ENCODE assay signal across 17 cellular contexts in genomic region chr9:89037325-89037724, GRCh38. TPM values are rescaled to one million over a fixed set of nuclear protein-coding genes. Genes with fewer than 3 reads are reported as not detected.
A peak's percentile ranks its signal among the peaks of the same experiment; 100 is the strongest.
DNase-seq lines count a peak whose midpoint lies in the region; ATAC-seq and TF ChIP-seq lines count a peak whose summit lies in the region.
"Had no signal": no experiment of that assay in that cellular context is flagged by ENCODE, and none has a peak within 500 bp of the region (broad histone marks: within the 10 kb centered on the region; RNA-seq: fewer than 3 reads in every experiment).

No MANE protein-coding gene starts in this region.

- H3K27me3 ChIP-seq in HL-60 (ENCODE audit: insufficient read depth, poor library complexity, severe bottlenecking) = no peaks in the 10 kb centered on the region
- no peaks in the 10 kb centered on the region for H3K27me3 ChIP-seq in adrenal gland
- no peaks in the 10 kb centered on the region for H3K27me3 ChIP-seq in smooth muscle cell (ENCODE audit: low read depth)
- no peaks in the 10 kb centered on the region for H3K27me3 ChIP-seq in upper lobe of right lung
- H3K27me3 ChIP-seq: BLaER1, SJSA1 had no signal

- H3K4me3 ChIP-seq in HL-60 (replicated peaks; ENCODE audit: insufficient read depth, low read length) (no peak overlapping the region), adrenal gland (no peak overlapping the region), fibroblast of pulmonary artery (replicated peaks; ENCODE audit: low read depth, low read length) (no peak overlapping the region), smooth muscle cell (no peak overlapping the region), upper lobe of right lung (no peak overlapping the region)
- H3K4me3 ChIP-seq: BLaER1, SJSA1 had no signal

- peak in 1 of 2 experiments; percentile 27 for DNase-seq in HL-60 (ENCODE audit: low read depth in 1 of 2, low spot score in 1 of 2)
- DNase-seq in adrenal gland = no peak
- peak; percentile 21 for DNase-seq in fibroblast of pulmonary artery (ENCODE audit: low read depth)
- no peak for DNase-seq in smooth muscle cell (lab: John Stamatoyannopoulos, UW; ENCODE audit: unreplicated experiment)
- DNase-seq in upper lobe of right lung = no peak
- no peak for DNase-seq in NCI-H146 treated with DMSO at 0.1 percent for 48 hours (lab: John Stamatoyannopoulos, UW; ENCODE audit: unreplicated experiment)
- DNase-seq: Calu3; CD8-positive, alpha-beta T cell; NCI-H1105; NCI-H1694 treated with DMSO at 0.1 percent for 48 hours; NCI-H510A; NCI-H774 had no signal

- no peaks in the 10 kb centered on the region for H4K20me1 ChIP-seq in smooth muscle cell (ENCODE audit: low read depth)
- H4K20me1 ChIP-seq: BLaER1 had no signal

- WGBS in adrenal gland, 4 donors = 21 to 32% (median 29%) methylated on average over 4 of the region's 4 CpGs
- 20% methylated on average over 4 of the region's 4 CpGs for WGBS in smooth muscle cell (ENCODE audit: low lambda C conversion rate)

- H3K79me2 ChIP-seq in smooth muscle cell (ENCODE audit: low read depth) = no peaks in the 10 kb centered on the region

- TF ChIP-seq POLR2A in adrenal gland (IDR thresholded peaks at IDR 0.05) = no peak

- H3K4me1 ChIP-seq in adrenal gland (replicated peaks in 1 of 2) (peaks cover 23 to 29% of the 10 kb centered on the region in 2 donors), smooth muscle cell (ENCODE audit: low read depth) (no peaks in the 10 kb centered on the region), upper lobe of right lung (peaks cover 10% of the 10 kb centered on the region)
- H3K4me1 ChIP-seq: BLaER1, SJSA1 had no signal

- H3F3A ChIP-seq in smooth muscle cell (ENCODE audit: low read depth) = no peaks in the 10 kb centered on the region

- no peak overlapping the region for H3K9ac ChIP-seq in smooth muscle cell (ENCODE audit: low read depth)
- H3K9ac ChIP-seq: BLaER1, KMS-11 had no signal

- no peak for TF ChIP-seq CTCF in HL-60 (IDR thresholded peaks at IDR 0.05; ENCODE audit: insufficient read depth, low read length)
- TF ChIP-seq CTCF in adrenal gland (IDR thresholded peaks at IDR 0.05) = no peak
- no peak for TF ChIP-seq CTCF in fibroblast of pulmonary artery (IDR thresholded peaks at IDR 0.05; ENCODE audit: low read length, missing control alignments)
- no peak for TF ChIP-seq CTCF in smooth muscle cell (IDR thresholded peaks at IDR 0.05; ENCODE audit: borderline replicate concordance, insufficient read depth, poor library complexity, severe bottlenecking)
- no peak for TF ChIP-seq CTCF in upper lobe of right lung (IDR thresholded peaks at IDR 0.05)

- H3K9me3 ChIP-seq in adrenal gland (replicated peaks in 1 of 3) = no peaks in the 10 kb centered on the region
- no peaks in the 10 kb centered on the region for H3K9me3 ChIP-seq in smooth muscle cell (replicated peaks; ENCODE audit: low read depth)
- no peaks in the 10 kb centered on the region for H3K9me3 ChIP-seq in upper lobe of right lung
- H3K9me3 ChIP-seq: BLaER1, SJSA1 had no signal

- intact Hi-C loops in adrenal gland (cut with DNase I) (no loop called here), upper lobe of right lung (cut with DNase I) (no loop called here)

- no peak overlapping the region for H2AFZ ChIP-seq in smooth muscle cell (ENCODE audit: low read depth)

- peak overlapping the region; percentile 2 for H3K4me2 ChIP-seq in smooth muscle cell
- H3K4me2 ChIP-seq: BLaER1, KMS-11 had no signal

- H3K36me3 ChIP-seq in adrenal gland (replicated peaks in 1 of 2) (no peaks in the 10 kb centered on the region), smooth muscle cell (ENCODE audit: low read depth) (no peaks in the 10 kb centered on the region), upper lobe of right lung (no peaks in the 10 kb centered on the region)
- H3K36me3 ChIP-seq: BLaER1, SJSA1 had no signal

- H3K27ac ChIP-seq in HL-60 (replicated peaks) (peak overlapping the region; percentile 2; the same call in 1 of the 2 replicates), adrenal gland (peak overlapping the region; percentile 30 to 84 (median 72)), smooth muscle cell (ENCODE audit: low read depth) (peak overlapping the region; percentile 1), upper lobe of right lung (no peak overlapping the region)
- H3K27ac ChIP-seq: BLaER1, KMS-11, SJSA1 had no signal

- ATAC-seq in HG03159 (IDR thresholded peaks at IDR 0.05; ENCODE audit: unreplicated experiment) = no peak
- ATAC-seq in upper lobe of right lung = no peak
- no peak for ATAC-seq in HG03045 (IDR thresholded peaks at IDR 0.05; ENCODE audit: unreplicated experiment)
- ATAC-seq: CD8-positive, alpha-beta T cell had no signal

RNA-seq across cellular contexts. Expression of gene S1PR3, which starts 46.1 kb away (rescaled TPM):
- 100 to 1,000 TPM in 1 of 8 donors, 10 to 100 TPM in 7; 44.1 to 108 (median 66.6) TPM for total RNA-seq in adrenal gland
- 10 to 100 TPM; 14.1 to 85.6 (median 17.4) TPM for polyA plus RNA-seq in adrenal gland
- total RNA-seq in smooth muscle cell = 245 and 246 TPM in 2 replicates
- 123 and 184 TPM in 2 replicates for polyA plus RNA-seq in smooth muscle cell
- total RNA-seq in upper lobe of right lung = 10.2 TPM
